29 cellular contexts compared by ENCODE assay signal in genomic region chr6:39195792-39196385, GRCh38. TPM values are rescaled to one million over a fixed set of nuclear protein-coding genes. Genes with fewer than 3 reads are reported as not detected.
"Had no signal": no experiment of that assay in that cellular context is flagged by ENCODE, and none has a peak within 500 bp of the region (broad histone marks: within the 10 kb centered on the region; RNA-seq: fewer than 3 reads in every experiment).

No MANE protein-coding gene starts in this region.

- ATAC-seq: WTC11 had no signal

- DNase-seq: activated CD4-positive, alpha-beta memory T cell treated with anti-CD3 and anti-CD28 coated beads, Interleukin-2, amount 10 ng/mL, durations not matched to agents 7 days and 5 days; activated CD4-positive, alpha-beta T cell treated with anti-CD3 and anti-CD28 coated beads, Interleukin-2, amount 10 ng/mL, durations not matched to agents 7 days and 5 days; activated CD4-positive, CD25-positive, alpha-beta regulatory T cell treated with anti-CD3 and anti-CD28 coated beads, Interleukin-2, amount 50 U/mL, for 72 hours; activated gamma-delta T cell; activated T-cell treated with anti-CD3 and anti-CD28 coated beads for 4 hours; activated T-cell treated with anti-CD3 and anti-CD28 coated beads, Interleukin-2, amount 50 U/mL, for 48 hours; amygdala; KG1; NCI-H1048; NCI-H146; NCI-H1930; NCI-H2107; NCI-H2171 treated with DMSO at 0.1 percent for 48 hours; NCI-H226; NCI-H69; NK-92 treated with Interleukin-12 subunit alpha and Interleukin-12 subunit beta, amount 100 ng/mL, for 24 hours; OCI-M1; SHP77 treated with DMSO at 0.1 percent for 48 hours had no signal

- H3K27ac Mint-ChIP-seq: activated CD4-positive, alpha-beta memory T cell treated with anti-CD3 and anti-CD28 coated beads, Interleukin-2, amount 10 ng/mL, durations not matched to agents 7 days and 5 days; activated CD4-positive, alpha-beta T cell treated with anti-CD3 and anti-CD28 coated beads, Interleukin-2, amount 10 ng/mL, durations not matched to agents 7 days and 5 days; activated naive CD4-positive, alpha-beta T cell treated with anti-CD3 and anti-CD28 coated beads for 36 hours; activated naive CD8-positive, alpha-beta T cell; activated T-helper 17 cell treated with anti-CD3 and anti-CD28 coated beads, Interleukin-2, amount 50 U/mL, for 72 hours; brain; T-helper 1 cell treated with Interleukin-12 subunit alpha and Interleukin-12 subunit beta and Interleukin-4 antibody, amounts not matched to agents 30 μg/mL and 1 μg/mL, for 36 hours; WTC11 had no signal

- FAIRE-seq: astrocyte, RCC 7860 had no signal

- H3K4me1 Mint-ChIP-seq: activated CD4-positive, alpha-beta memory T cell treated with anti-CD3 and anti-CD28 coated beads, Interleukin-2, amount 10 ng/mL, durations not matched to agents 7 days and 5 days; activated CD4-positive, alpha-beta T cell treated with anti-CD3 and anti-CD28 coated beads, Interleukin-2, amount 10 ng/mL, durations not matched to agents 7 days and 5 days; central memory CD8-positive, alpha-beta T cell had no signal

- H3K4me3 Mint-ChIP-seq: activated CD4-positive, alpha-beta memory T cell treated with anti-CD3 and anti-CD28 coated beads, Interleukin-2, amount 10 ng/mL, durations not matched to agents 7 days and 5 days; activated CD4-positive, alpha-beta T cell treated with anti-CD3 and anti-CD28 coated beads, Interleukin-2, amount 10 ng/mL, durations not matched to agents 7 days and 5 days; activated naive CD4-positive, alpha-beta T cell treated with anti-CD3 and anti-CD28 coated beads for 36 hours; activated naive CD8-positive, alpha-beta T cell; activated T-helper 17 cell treated with anti-CD3 and anti-CD28 coated beads, Interleukin-2, amount 50 U/mL, for 72 hours; brain; central memory CD8-positive, alpha-beta T cell; T-helper 1 cell treated with Interleukin-12 subunit alpha and Interleukin-12 subunit beta and Interleukin-4 antibody, amounts not matched to agents 30 μg/mL and 1 μg/mL, for 36 hours; WTC11 had no signal

- H3K9me3 Mint-ChIP-seq: activated CD4-positive, alpha-beta memory T cell treated with anti-CD3 and anti-CD28 coated beads, Interleukin-2, amount 10 ng/mL, durations not matched to agents 7 days and 5 days; activated CD4-positive, alpha-beta T cell treated with anti-CD3 and anti-CD28 coated beads, Interleukin-2, amount 10 ng/mL, durations not matched to agents 7 days and 5 days; activated naive CD4-positive, alpha-beta T cell treated with anti-CD3 and anti-CD28 coated beads for 36 hours; activated T-helper 17 cell treated with anti-CD3 and anti-CD28 coated beads, Interleukin-2, amount 50 U/mL, for 72 hours; central memory CD8-positive, alpha-beta T cell; T-helper 1 cell treated with Interleukin-12 subunit alpha and Interleukin-12 subunit beta and Interleukin-4 antibody, amounts not matched to agents 30 μg/mL and 1 μg/mL, for 36 hours; WTC11 had no signal

- H3K36me3 Mint-ChIP-seq: brain had no signal

- H3K27me3 Mint-ChIP-seq: activated CD4-positive, alpha-beta memory T cell treated with anti-CD3 and anti-CD28 coated beads, Interleukin-2, amount 10 ng/mL, durations not matched to agents 7 days and 5 days; activated CD4-positive, alpha-beta T cell treated with anti-CD3 and anti-CD28 coated beads, Interleukin-2, amount 10 ng/mL, durations not matched to agents 7 days and 5 days; activated naive CD8-positive, alpha-beta T cell; activated T-helper 17 cell treated with anti-CD3 and anti-CD28 coated beads, Interleukin-2, amount 50 U/mL, for 72 hours; brain; central memory CD8-positive, alpha-beta T cell had no signal

RNA-seq across cellular contexts. Expression of gene KCNK5, which starts 33.4 kb away (rescaled TPM):
- total RNA-seq: LHCN-M2, M059J had no signal
